9 cellular contexts compared by ENCODE assay signal in the genomic region with DNA sequence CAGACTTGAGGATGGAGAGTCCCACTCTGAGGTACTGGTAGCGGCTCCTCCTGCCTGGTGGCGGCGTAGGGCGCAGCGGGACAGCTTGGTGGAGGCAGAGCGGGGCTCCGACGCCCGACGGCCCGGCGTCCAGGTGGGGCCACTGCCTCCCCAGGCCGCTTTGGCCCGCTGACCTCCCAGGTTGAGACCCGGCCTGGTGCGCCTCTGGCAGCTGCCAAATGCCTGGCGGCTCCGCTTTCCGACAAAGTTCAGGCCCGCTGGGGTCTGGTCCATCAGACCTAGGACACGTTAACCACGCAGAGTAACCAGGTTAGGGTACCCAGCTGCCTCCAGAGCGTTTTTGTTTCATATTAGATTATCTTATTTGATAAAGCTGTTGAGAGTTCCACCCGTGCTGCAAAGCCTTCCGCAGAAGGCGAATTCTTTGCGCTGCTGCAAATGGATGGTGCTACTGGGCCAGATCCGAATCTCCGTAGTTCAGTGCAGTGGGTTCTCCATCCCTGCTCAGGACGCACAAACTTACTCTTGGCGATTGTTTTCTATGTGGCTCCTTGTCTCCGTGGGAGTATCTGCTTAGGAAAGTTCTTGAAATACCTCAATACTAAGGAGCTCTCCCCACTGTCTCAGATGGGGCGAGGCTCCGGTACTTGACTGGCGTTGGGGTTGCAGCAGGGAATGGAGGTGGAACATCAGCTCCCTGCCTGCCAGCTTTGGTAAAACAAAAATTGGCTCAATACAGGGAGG. TPM values are rescaled to one million over a fixed set of nuclear protein-coding genes. Genes with fewer than 3 reads are reported as not detected.
DNase-seq lines count a peak whose midpoint lies in the region; ATAC-seq, FAIRE-seq and TF ChIP-seq lines count a peak whose summit lies in the region.
"Had no signal": no experiment of that assay in that cellular context is flagged by ENCODE, and none has a peak within 500 bp of the region (broad histone marks: within the 10 kb centered on the region; RNA-seq: fewer than 3 reads in every experiment).

No MANE protein-coding gene starts in this region.

- no peaks in the 10 kb centered on the region for H3K79me2 ChIP-seq in keratinocyte (ENCODE audit: control insufficient read depth, insufficient read depth, low read length)

- DNase-seq in D341Med (ENCODE audit: low spot score) (peak; percentile 69), NCI-H1694 (lab: John Stamatoyannopoulos, UW) (peak; percentile 30), caudate nucleus (lab: John Stamatoyannopoulos, UW) (peak in 47 of 61 donors; percentile 4 to 67 (median 40)), keratinocyte (ENCODE audit: low read depth, low spot score) (no peak), NCI-H1105 (lab: John Stamatoyannopoulos, UW) (no peak), mesenteric fat pad (ENCODE audit: low spot score) (no peak)

- no peak for FAIRE-seq in keratinocyte (lab: Jason Lieb, UNC)

- H3K9ac ChIP-seq in keratinocyte (ENCODE audit: control insufficient read depth, extremely low read depth, insufficient read depth, low read length) (no peak overlapping the region), stomach smooth muscle (ENCODE audit: low read length in 2 of 2) (peak overlapping the region in 1 of 2 donors; percentile 9)

- dilution Hi-C loops in keratinocyte (cut with MboI; ENCODE audit: extremely low pct_ligation_motif_present, low sequenced_read_pairs) = no loop called here

- H3K27ac ChIP-seq in caudate nucleus (ENCODE audit: low read depth, low read length) (peak overlapping the region; percentile 79), keratinocyte (ENCODE audit: control insufficient read depth, insufficient read depth, low read length) (no peak overlapping the region), stomach smooth muscle (ENCODE audit: low read length) (no peak overlapping the region)

- no peak for TF ChIP-seq CTCF in keratinocyte (optimal IDR thresholded peaks at IDR 0.05 in 1 of 3, IDR thresholded peaks at IDR 0.05 in 1 of 3, conservative IDR thresholded peaks at IDR 0.05 in 1 of 3; ENCODE audit: extremely low read depth in 1 of 3, insufficient read depth in 2 of 3, low read length in 3 of 3)

- peak overlapping the region; percentile 4 for H2AFZ ChIP-seq in keratinocyte (ENCODE audit: control insufficient read depth, low read length)

- H3K36me3 ChIP-seq in keratinocyte (ENCODE audit: control insufficient read depth in 2 of 2, extremely low read depth in 1 of 2, insufficient read depth in 2 of 2, low read length in 2 of 2) (no peaks in the 10 kb centered on the region), stomach smooth muscle (ENCODE audit: control insufficient read depth in 2 of 2, insufficient read depth in 2 of 2, low read length in 2 of 2) (no peaks in the 10 kb centered on the region)

- peak overlapping the region; percentile 15 to 68 (median 67) for H3K4me3 ChIP-seq in keratinocyte (ENCODE audit: control insufficient read depth in 2 of 3, extremely low read depth in 1 of 3, insufficient read depth in 2 of 3, low read depth in 1 of 3, low read length in 3 of 3)
- peak overlapping the region; percentile 74 to 80 for H3K4me3 ChIP-seq in stomach smooth muscle (ENCODE audit: low read length in 2 of 2)

- no peaks in the 10 kb centered on the region for H4K20me1 ChIP-seq in keratinocyte (ENCODE audit: control insufficient read depth, extremely low read depth, insufficient read depth, low read length)

- H3K9me3 ChIP-seq in keratinocyte (ENCODE audit: control insufficient read depth, low read depth, low read length) (no peaks in the 10 kb centered on the region), stomach smooth muscle (ENCODE audit: control insufficient read depth in 2 of 2, low read length in 2 of 2) (no peaks in the 10 kb centered on the region)

- no peaks in the 10 kb centered on the region for H3K9me1 ChIP-seq in keratinocyte (ENCODE audit: control insufficient read depth, extremely low read depth, insufficient read depth, low read length)

- H3K4me2 ChIP-seq in keratinocyte (ENCODE audit: control insufficient read depth, extremely low read depth, insufficient read depth, low read depth, low read length) = peak overlapping the region; percentile 82

- no peak for ATAC-seq in HG03097 (IDR thresholded peaks at IDR 0.05; ENCODE audit: low FRiP score, unreplicated experiment)

- H3K4me1 ChIP-seq in keratinocyte (ENCODE audit: control insufficient read depth, extremely low read depth, insufficient read depth, low read length) = peaks cover 7% of the 10 kb centered on the region
- no peaks in the 10 kb centered on the region for H3K4me1 ChIP-seq in stomach smooth muscle (ENCODE audit: control insufficient read depth, insufficient read depth, low read length)

- peaks cover 21% of the 10 kb centered on the region for H3K27me3 ChIP-seq in keratinocyte (ENCODE audit: control insufficient read depth, extremely low read depth, insufficient read depth, low read length)
- H3K27me3 ChIP-seq in stomach smooth muscle (ENCODE audit: control insufficient read depth in 1 of 2, insufficient read depth in 2 of 2, low read length in 2 of 2) = peaks cover 0 to 23% of the 10 kb centered on the region in 2 donors

RNA-seq across cellular contexts. Expression of gene B3GALT1, which starts 1.4 kb away (rescaled TPM):
- 0.01 TPM in 1 of 3 replicates, not detected in the others for polyA plus RNA-seq in keratinocyte
- not detected for polyA plus RNA-seq in keratinocyte (2011; ENCODE audit: low read depth)
- 0.02 TPM in 1 of 2 replicates, not detected in the other for polyA plus RNA-seq in keratinocyte (2011; cell fraction: cytosol; rRNA removed)
- polyA plus RNA-seq in keratinocyte (2011; cell fraction: nucleus; rRNA removed) = not detected in 2 replicates
- polyA plus RNA-seq in keratinocyte (2012; ENCODE audit: low replicate concordance) = not detected in 2 replicates
- polyA minus RNA-seq in keratinocyte = not detected in 3 replicates
- not detected for polyA minus RNA-seq in keratinocyte (2011; cell fraction: cytosol; rRNA and poly(A)+ RNA removed)
- polyA minus RNA-seq in keratinocyte (2011; cell fraction: nucleus; rRNA and poly(A)+ RNA removed) = not detected in 2 replicates
- 0.22 TPM for total RNA-seq in mesenteric fat pad
- total RNA-seq: pulmonary artery endothelial cell had no signal

Comparison
In these comparisons a context has a peak if more than half of its experiments do, and no peak if none do; other contexts are left out.
1. DNase-seq: peak in D341Med (single experiment), NCI-H1694 (single experiment) and caudate nucleus (47 of 61); none in keratinocyte (single experiment), NCI-H1105 (single experiment) and mesenteric fat pad (single experiment).